ENCODE assay signal across 28 cellular contexts in the genomic region with DNA sequence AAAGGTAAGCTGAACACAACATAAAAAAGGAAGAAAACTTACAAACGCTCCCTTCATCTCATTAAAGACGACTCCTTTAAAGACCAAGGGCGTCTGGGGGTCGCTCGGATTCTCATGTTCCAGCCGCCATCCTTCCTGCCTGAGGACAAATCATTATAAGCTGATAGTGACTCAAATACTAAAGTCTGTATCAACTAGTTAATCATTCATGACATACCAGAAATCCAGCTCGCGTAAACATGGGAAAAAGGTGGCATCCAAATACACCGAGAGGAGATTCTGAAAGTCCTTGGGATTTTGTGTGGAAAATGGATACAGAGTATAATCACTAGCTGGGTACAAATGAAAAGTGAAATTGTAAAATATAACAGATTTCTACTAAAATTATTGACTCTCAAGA.
"Had no signal": no experiment of that assay in that cellular context is flagged by ENCODE, and none has a peak within 500 bp of the region (broad histone marks: within the 10 kb centered on the region; RNA-seq: fewer than 3 reads in every experiment).

No MANE protein-coding gene starts in this region.

- H3K4me1 Mint-ChIP-seq: neural progenitor cell had no signal

- H3K36me3 ChIP-seq: neural progenitor cell, uterus had no signal

- H3K27ac ChIP-seq: left ventricle myocardium inferior, neural progenitor cell, neutrophil, parathyroid adenoma, psoas muscle, sigmoid colon, spleen, suprapubic skin, thoracic aorta, tibial nerve, uterus had no signal

- H3K27me3 ChIP-seq: neural progenitor cell, neutrophil, sigmoid colon, spleen, suprapubic skin, tibial nerve, uterus had no signal

- H3K27ac Mint-ChIP-seq: naive thymus-derived CD4-positive, alpha-beta T cell; natural killer cell treated with Interleukin-12 subunit alpha and Interleukin-12 subunit beta and Interleukin-15 and Interleukin-18, amount 100 ng/mL, for 72 hours; neural progenitor cell; stimulated activated effector memory CD8-positive, alpha-beta T cell treated with anti-CD3 and anti-CD28 coated beads, Interleukin-12 subunit alpha, Interleukin-12 subunit beta, amount 100 ng/mL, for 72 hours; stimulated activated naive CD8-positive, alpha-beta T cell treated with anti-CD3 and anti-CD28 coated beads, Interleukin-15, Interleukin-2, amounts not matched to agents 100 ng/mL and 50 ng/mL, for 24 hours; type B pancreatic cell had no signal

- H3K4me3 Mint-ChIP-seq: naive thymus-derived CD4-positive, alpha-beta T cell; natural killer cell treated with Interleukin-12 subunit alpha and Interleukin-12 subunit beta and Interleukin-15 and Interleukin-18, amount 100 ng/mL, for 72 hours; neural progenitor cell; stimulated activated effector memory CD8-positive, alpha-beta T cell treated with anti-CD3 and anti-CD28 coated beads, Interleukin-12 subunit alpha, Interleukin-12 subunit beta, amount 100 ng/mL, for 72 hours; stimulated activated naive CD8-positive, alpha-beta T cell treated with anti-CD3 and anti-CD28 coated beads, Interleukin-15, Interleukin-2, amounts not matched to agents 100 ng/mL and 50 ng/mL, for 24 hours; type B pancreatic cell had no signal

- H3K9me3 Mint-ChIP-seq: naive thymus-derived CD4-positive, alpha-beta T cell; natural killer cell treated with Interleukin-12 subunit alpha and Interleukin-12 subunit beta and Interleukin-15 and Interleukin-18, amount 100 ng/mL, for 72 hours; neural progenitor cell; stimulated activated effector memory CD8-positive, alpha-beta T cell treated with anti-CD3 and anti-CD28 coated beads, Interleukin-12 subunit alpha, Interleukin-12 subunit beta, amount 100 ng/mL, for 72 hours; stimulated activated naive CD8-positive, alpha-beta T cell treated with anti-CD3 and anti-CD28 coated beads, Interleukin-15, Interleukin-2, amounts not matched to agents 100 ng/mL and 50 ng/mL, for 24 hours; type B pancreatic cell had no signal

- DNase-seq: hippocampal formation; islet precursor cell; left colon; left ventricle myocardium inferior; mesendoderm; midbrain; mucosa of descending colon; naive thymus-derived CD4-positive, alpha-beta T cell; occipital lobe; psoas muscle; right cardiac atrium; sigmoid colon; small intestine; spleen; stimulated activated CD4-positive, alpha-beta T cell treated with anti-CD3 and anti-CD28 coated beads, Interleukin-4, amount 100 ng/mL, for 24 hours; stimulated activated naive CD4-positive, alpha-beta T cell; uterus had no signal

- H3K4me3 ChIP-seq: left ventricle myocardium inferior, lung, mucosa of descending colon, neural progenitor cell, psoas muscle, sigmoid colon, spleen, suprapubic skin, thoracic aorta, tibial nerve, uterus had no signal

- H3K4me1 ChIP-seq: left ventricle myocardium inferior, neural progenitor cell, parathyroid adenoma, sigmoid colon, suprapubic skin, uterus had no signal

- H3K27me3 Mint-ChIP-seq: naive thymus-derived CD4-positive, alpha-beta T cell; natural killer cell treated with Interleukin-12 subunit alpha and Interleukin-12 subunit beta and Interleukin-15 and Interleukin-18, amount 100 ng/mL, for 72 hours; stimulated activated naive CD8-positive, alpha-beta T cell treated with anti-CD3 and anti-CD28 coated beads, Interleukin-15, Interleukin-2, amounts not matched to agents 100 ng/mL and 50 ng/mL, for 24 hours; type B pancreatic cell had no signal

- H3K9me3 ChIP-seq: left ventricle myocardium inferior, mucosa of descending colon, neutrophil, psoas muscle, sigmoid colon, spleen, suprapubic skin, thoracic aorta, tibial nerve, uterus had no signal

- H3K9ac ChIP-seq: neural progenitor cell, parathyroid adenoma had no signal
